ENCODE assay signal across 9 cellular contexts in the genomic region with DNA sequence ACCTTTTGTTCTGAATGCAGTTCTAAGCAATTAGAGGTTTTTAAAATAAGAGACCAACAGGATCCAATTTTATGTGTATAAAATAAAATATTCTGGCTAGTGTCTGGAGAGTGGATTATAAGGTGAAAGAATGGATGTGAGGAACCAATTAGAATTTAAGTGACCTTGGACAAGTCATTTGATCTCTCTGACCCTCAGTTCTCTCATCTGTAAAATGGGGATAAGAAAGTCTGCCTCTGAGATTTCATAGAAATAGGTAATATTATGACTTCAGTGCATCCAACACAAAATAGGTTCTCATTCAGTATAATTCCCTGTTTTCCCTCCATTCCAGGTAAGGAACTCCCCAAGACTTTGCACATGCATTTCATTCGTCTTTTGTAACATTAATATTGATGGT.
"Had no signal": no experiment of that assay in that cellular context is flagged by ENCODE, and none has a peak within 500 bp of the region (broad histone marks: within the 10 kb centered on the region; RNA-seq: fewer than 3 reads in every experiment).

No MANE protein-coding gene starts in this region.

- DNase-seq: gastrocnemius medialis, left ventricle myocardium inferior, mesendoderm, posterior cingulate gyrus, small intestine, stomach, T-helper 9 cell had no signal

- H3K4me3 ChIP-seq: gastrocnemius medialis, left ventricle myocardium inferior, stomach, thoracic aorta, vagina had no signal

- H3K36me3 ChIP-seq: gastrocnemius medialis, left ventricle myocardium inferior, stomach, thoracic aorta, vagina had no signal

- H3K27ac ChIP-seq: gastrocnemius medialis, left ventricle myocardium inferior, stomach, thoracic aorta, vagina had no signal

- H3K9me3 ChIP-seq: gastrocnemius medialis, left ventricle myocardium inferior, stomach, thoracic aorta, vagina had no signal

- H3K4me1 ChIP-seq: gastrocnemius medialis, vagina had no signal

- ATAC-seq: gastrocnemius medialis had no signal

- H3K27me3 ChIP-seq: gastrocnemius medialis, stomach, vagina had no signal
